Comparison of ENCODE assay signal across 10 cellular contexts in the genomic region with DNA sequence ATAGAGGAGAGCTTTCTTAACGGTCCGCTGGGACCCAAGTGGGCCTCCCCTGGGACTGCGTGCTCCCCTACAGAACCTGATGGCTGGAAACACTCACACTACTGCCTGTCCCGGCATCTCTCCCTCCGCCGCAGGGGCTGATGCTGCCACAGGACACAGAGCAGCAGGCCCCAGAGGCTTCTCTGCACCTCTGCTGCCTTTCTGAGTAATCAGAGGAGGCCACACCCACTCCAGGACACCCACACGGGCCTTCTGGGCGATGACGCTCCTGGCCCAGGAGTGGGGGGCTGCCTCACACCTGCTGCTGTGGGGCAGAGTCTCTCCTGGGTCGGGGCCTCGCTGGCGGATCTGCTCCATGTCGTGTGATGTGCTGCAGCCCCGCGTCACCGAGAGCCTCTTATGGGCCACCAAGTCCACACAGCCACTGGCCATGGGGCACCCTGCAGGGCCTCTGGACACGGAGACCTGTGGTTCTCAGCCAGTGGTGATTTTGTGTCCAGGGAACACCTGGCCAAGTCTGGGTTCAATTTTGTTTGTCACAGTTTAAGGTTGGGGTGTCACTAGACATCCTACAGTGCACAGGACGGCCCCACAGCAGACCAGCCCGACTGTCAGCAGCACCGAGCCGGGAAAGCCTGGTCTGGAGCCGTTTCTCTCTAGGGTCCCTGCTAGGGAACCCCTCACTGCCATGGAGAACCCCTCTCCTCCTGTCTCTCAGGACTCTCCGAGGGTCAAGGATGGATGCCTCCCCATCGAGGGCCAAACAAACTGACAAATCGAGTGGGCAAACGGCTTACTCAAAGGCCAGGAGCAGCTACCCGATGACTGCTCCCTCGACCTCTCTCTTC. TPM values are rescaled to one million over a fixed set of nuclear protein-coding genes. Genes with fewer than 3 reads are reported as not detected.
DNase-seq lines count a peak whose midpoint lies in the region; ATAC-seq, FAIRE-seq and TF ChIP-seq lines count a peak whose summit lies in the region.
"Had no signal": no experiment of that assay in that cellular context is flagged by ENCODE, and none has a peak within 500 bp of the region (broad histone marks: within the 10 kb centered on the region; RNA-seq: fewer than 3 reads in every experiment).

No MANE protein-coding gene starts in this region.

- FAIRE-seq in H1 (lab: Jason Lieb, UNC): no peak
- FAIRE-seq: endometrium had no signal

- no peak overlapping the region for H3K14ac ChIP-seq in H1 (ENCODE audit: insufficient read length)

- no peak overlapping the region for H3K4me2 ChIP-seq in H1 (ENCODE audit: insufficient read depth in 1 of 2, low read depth in 2 of 2, low read length in 2 of 2)

- no peaks in the 10 kb centered on the region for H3K36me3 Mint-ChIP-seq in T-helper 17 cell (ENCODE audit: low read depth)
- H3K36me3 Mint-ChIP-seq in nephron progenitor cell (ENCODE audit: low read depth): no peaks in the 10 kb centered on the region

- CTCF ChIA-PET in H1 (lab: Charles Lee; ENCODE audit: partially characterized antibody): interaction anchor here (0.7 to 1.4 kb wide), 3 partner anchors 9 to 42 kb away, joined by 3 read pairs; no protein-coding TSS in a partner anchor

- no peak overlapping the region for H2BK12ac ChIP-seq in H1 (ENCODE audit: low read depth, low read length)

- no peak overlapping the region for H3K4me3 ChIP-seq in H1 (ENCODE audit: extremely low read depth in 1 of 4, insufficient read depth in 2 of 4, low read depth in 3 of 4, low read length in 4 of 4)

- TF ChIP-seq CTCF in H1 (IDR thresholded peaks at IDR 0.05; ENCODE audit: control extremely low read depth in 1 of 3, insufficient read depth in 1 of 3, low read depth in 1 of 3, low read length in 3 of 3): no peak
- TF ChIP-seq CTCF in nephron progenitor cell (IDR thresholded peaks at IDR 0.05): no peak

- POLR2A ChIA-PET in H1 (lab: Charles Lee; ENCODE audit: partially characterized antibody): interaction anchor here (0.7 to 1.8 kb wide), 2 partner anchors 15 to 218 kb away, joined by 3 to 5 read pairs; a partner anchor contains a TSS

- 85% methylated on average over 28 of the region's 28 CpGs; no CpG with 5 or more reads in 1 of the 2 experiments for WGBS in H1 (ENCODE audit: extremely low coverage in 1 of 2, insufficient coverage in 1 of 2, insufficient read length in 1 of 2, insufficient replicate concordance in 2 of 2, low coverage in 1 of 2, low lambda C conversion rate in 2 of 2, missing lambda C conversion rate in 1 of 2), 2 experiments

- H2BK15ac ChIP-seq in H1 (ENCODE audit: low read length): no peak overlapping the region

- H2BK20ac ChIP-seq in H1 (ENCODE audit: low read length): no peak overlapping the region

- no peak for TF ChIP-seq POLR2A in H1 (IDR thresholded peaks at IDR 0.05; ENCODE audit: control extremely low read depth in 1 of 2, low read depth in 2 of 2, low read length in 2 of 2)

- H3K27me3 ChIP-seq in H1 (replicated peaks in 1 of 4; ENCODE audit: control insufficient read depth in 3 of 4, extremely low read depth in 1 of 4, insufficient read depth in 3 of 4, low read length in 3 of 4): no peaks in the 10 kb centered on the region; a peak in 1 of 7 replicates

- H3K27ac Mint-ChIP-seq in T-helper 17 cell (peak overlapping the region; percentile 75), nephron progenitor cell (no peak overlapping the region)

- H4K91ac ChIP-seq in H1 (replicated peaks; ENCODE audit: insufficient read length, low read length): peak overlapping the region; percentile 35

- H3K4me1 Mint-ChIP-seq in T-helper 17 cell (peaks cover 6% of the 10 kb centered on the region), nephron progenitor cell (peaks cover 57% of the 10 kb centered on the region)

- H3K18ac ChIP-seq in H1 (ENCODE audit: extremely low read depth, low read length): no peak overlapping the region

- H2AFZ ChIP-seq in H1 (ENCODE audit: low read length): no peak overlapping the region

- no peak overlapping the region for H3K56ac ChIP-seq in H1 (replicated peaks; ENCODE audit: insufficient read length, low read depth, low read length)

- H2BK5ac ChIP-seq in H1 (ENCODE audit: low read depth, low read length): no peak overlapping the region

- H3K27me3 Mint-ChIP-seq in T-helper 17 cell: peaks cover 22% of the 10 kb centered on the region
- peaks cover 2% of the 10 kb centered on the region for H3K27me3 Mint-ChIP-seq in nephron progenitor cell (ENCODE audit: low read depth, poor library complexity)

- no peak overlapping the region for H4K5ac ChIP-seq in H1 (ENCODE audit: insufficient read length, low read depth, low read length)

- H3K23ac ChIP-seq in H1 (ENCODE audit: insufficient read length): no peak overlapping the region

- H2BK120ac ChIP-seq in H1 (replicated peaks; ENCODE audit: low read depth, low read length): no peak overlapping the region

- peaks cover 0 to 2% (median 0%) of the 10 kb centered on the region in 4 experiments; a peak in 1 of 7 replicates for H3K4me1 ChIP-seq in H1 (replicated peaks in 1 of 4; ENCODE audit: control insufficient read depth in 3 of 4, insufficient read depth in 4 of 4, low read length in 3 of 4)

- H3K27ac ChIP-seq in H1 (ENCODE audit: low read depth, low read length): no peak overlapping the region

- H2AK5ac ChIP-seq in H1 (ENCODE audit: low read depth, low read length): no peak overlapping the region

- no peak overlapping the region for H4K8ac ChIP-seq in H1 (ENCODE audit: extremely low read depth, insufficient read depth, low read length)

- H3K9me3 Mint-ChIP-seq in nephron progenitor cell: no peaks in the 10 kb centered on the region

- ATAC-seq in T-helper 17 cell: peak; percentile 25
- no peak for ATAC-seq in HG03108 (IDR thresholded peaks at IDR 0.05; ENCODE audit: unreplicated experiment)
- no peak for ATAC-seq in HG03097 (IDR thresholded peaks at IDR 0.05; ENCODE audit: low FRiP score, unreplicated experiment)

- no peaks in the 10 kb centered on the region for H4K20me1 ChIP-seq in H1 (replicated peaks in 1 of 2; ENCODE audit: control insufficient read depth in 1 of 2, insufficient read depth in 2 of 2, low read length in 2 of 2)

- H3K4me3 Mint-ChIP-seq in T-helper 17 cell (no peak overlapping the region), nephron progenitor cell (no peak overlapping the region)

- H3K79me2 ChIP-seq in H1 (ENCODE audit: control insufficient read depth in 1 of 2, insufficient read depth in 2 of 2, low read length in 2 of 2): no peaks in the 10 kb centered on the region

- no peaks in the 10 kb centered on the region for H3K9me3 ChIP-seq in T-helper 17 cell (ENCODE audit: control insufficient read depth, low read length, poor library complexity, severe bottlenecking)
- no peaks in the 10 kb centered on the region for H3K9me3 ChIP-seq in H1 (ENCODE audit: insufficient read depth in 2 of 2, low read depth in 1 of 2, low read length in 1 of 2)

- no peak for TF ChIP-seq RAD21 in H1 (IDR thresholded peaks at IDR 0.05 in 1 of 2, conservative IDR thresholded peaks at IDR 0.05 in 1 of 2; ENCODE audit: low read depth in 2 of 2, low read length in 2 of 2)

- H3K4ac ChIP-seq in H1 (replicated peaks; ENCODE audit: insufficient read length, low read depth, low read length): no peak overlapping the region

- H3K79me1 ChIP-seq in H1 (ENCODE audit: low read depth, low read length): no peaks in the 10 kb centered on the region

- DNase-seq in ELR (ENCODE audit: low read depth): peak; percentile 49
- DNase-seq in T-helper 17 cell: no peak
- DNase-seq in H1 (ENCODE audit: low read depth in 1 of 2, low spot score in 2 of 2): no peak
- DNase-seq in stimulated activated CD4-positive, alpha-beta T cell treated with anti-CD3 and anti-CD28 coated beads, Interleukin-4, amount 100 ng/mL, for 48 hours (ENCODE audit: low read depth in 2 of 2): peak; percentile 34
- DNase-seq in SIG-M5 (lab: John Stamatoyannopoulos, UW): no peak
- no peak for DNase-seq in nephron progenitor cell
- DNase-seq: SHP77 had no signal

- TF ChIP-seq EP300 in H1 (IDR thresholded peaks at IDR 0.05; ENCODE audit: borderline replicate concordance in 1 of 2, low read depth in 2 of 2, low read length in 2 of 2): no peak

- no peaks in the 10 kb centered on the region for H3K36me3 ChIP-seq in H1 (ENCODE audit: control insufficient read depth in 2 of 4, insufficient read depth in 4 of 4, low read length in 3 of 4)

- no peak overlapping the region for H3K9ac ChIP-seq in H1 (replicated peaks in 1 of 4; ENCODE audit: extremely low read depth in 1 of 4, low read depth in 3 of 4, low read length in 3 of 4)

- H3K23me2 ChIP-seq in H1 (ENCODE audit: low read depth, low read length): no peaks in the 10 kb centered on the region

TF ChIP-seq in H1, 55 proteins besides CTCF, POLR2A, EP300 and RAD21 (continues in another document):
- TF ChIP-seq CREB1 (IDR thresholded peaks at IDR 0.05) (no peak), KDM4A (IDR thresholded peaks at IDR 0.05; ENCODE audit: low read depth, low read length, severe bottlenecking) (no peak), RXRA (IDR thresholded peaks at IDR 0.05; ENCODE audit: insufficient read depth, low read depth, low read length) (no peak), CHD2 (IDR thresholded peaks at IDR 0.05; ENCODE audit: low read length) (no peak), TBP (IDR thresholded peaks at IDR 0.05; ENCODE audit: low read depth, low read length) (no peak), BACH1 (IDR thresholded peaks at IDR 0.05; ENCODE audit: low read length) (no peak), JUND (IDR thresholded peaks at IDR 0.05; ENCODE audit: low read length) (no peak), KDM5A (IDR thresholded peaks at IDR 0.05; ENCODE audit: low read length) (no peak)

RNA-seq across cellular contexts. Expression of a gene that starts 16.0 kb away (rescaled TPM):
- 100 to 1,000 TPM; 161 to 167 TPM for total RNA-seq in T-helper 17 cell
- 61.6 and 64.4 TPM in 2 replicates for total RNA-seq in H1 (2021; fragmentation: NEBNext Ultra II Directional; extraction: Animal tissue kit (Norgen Biotek cat#: 25700))
- polyA plus RNA-seq in H1 (2011; rRNA removed): 45.2 and 45.3 TPM in 2 replicates
- polyA plus RNA-seq in H1 (2011; cell fraction: cytosol; rRNA removed): 87.2 TPM
- 65.1 TPM for polyA plus RNA-seq in H1 (2011; cell fraction: nucleus; rRNA removed)
- polyA plus RNA-seq in H1 (2012, experiment 1 of 2): 67.7 to 88.0 TPM (median 78.0 TPM) in 4 replicates
- 9.0 TPM for polyA plus RNA-seq in H1 (2012, experiment 2 of 2)
- polyA plus RNA-seq in H1 (2013, experiment 1 of 2): 60.8 TPM
- polyA plus RNA-seq in H1 (2013, experiment 2 of 2): 50.5 TPM
- 45.0 and 48.5 TPM in 2 replicates for polyA minus RNA-seq in H1 (2011; rRNA and poly(A)+ RNA removed)
- polyA minus RNA-seq in H1 (2011; cell fraction: cytosol; rRNA and poly(A)+ RNA removed): 32.7 TPM
- polyA minus RNA-seq in H1 (2011; cell fraction: nucleus; rRNA and poly(A)+ RNA removed): 46.7 TPM

RNA-seq across cellular contexts. Expression of a gene that starts 57.6 kb away (rescaled TPM):
- 10 to 100 TPM; 59.2 to 64.8 TPM for total RNA-seq in T-helper 17 cell
- 26.7 and 26.8 TPM in 2 replicates for total RNA-seq in H1 (2021; fragmentation: NEBNext Ultra II Directional; extraction: Animal tissue kit (Norgen Biotek cat#: 25700))
- 12.4 and 26.3 TPM in 2 replicates for polyA plus RNA-seq in H1 (2011; rRNA removed)
- polyA plus RNA-seq in H1 (2011; cell fraction: cytosol; rRNA removed): 20.2 TPM
- polyA plus RNA-seq in H1 (2011; cell fraction: nucleus; rRNA removed): 166 TPM
- polyA plus RNA-seq in H1 (2012, experiment 1 of 2): 30.4 to 43.7 TPM (median 40.6 TPM) in 4 replicates
- polyA plus RNA-seq in H1 (2012, experiment 2 of 2): 20.7 TPM
- polyA plus RNA-seq in H1 (2013, experiment 1 of 2): 16.9 TPM
- 14.3 TPM for polyA plus RNA-seq in H1 (2013, experiment 2 of 2)
- polyA minus RNA-seq in H1 (2011; rRNA and poly(A)+ RNA removed): 7.0 and 9.4 TPM in 2 replicates
- 9.7 TPM for polyA minus RNA-seq in H1 (2011; cell fraction: cytosol; rRNA and poly(A)+ RNA removed)
- 37.9 TPM for polyA minus RNA-seq in H1 (2011; cell fraction: nucleus; rRNA and poly(A)+ RNA removed)

Comparison
In these comparisons a context has a peak if more than half of its experiments do, and no peak if none do; other contexts are left out.
1. DNase-seq: peak in ELR (single experiment) and stimulated activated CD4-positive, alpha-beta T cell treated with anti-CD3 and anti-CD28 coated beads, Interleukin-4, amount 100 ng/mL, for 48 hours (2 of 2); none in T-helper 17 cell (0 of 3), H1 (0 of 2), SIG-M5 (single experiment) and nephron progenitor cell (single experiment).